ENCODE assay signal across 1 cellular context in genomic region chr3:47394140-47394855, GRCh38.
A peak's percentile ranks its signal among the peaks of the same experiment; 100 is the strongest.
TF ChIP-seq lines count a peak whose summit lies in the region.

No MANE protein-coding gene starts in this region.

TF ChIP-seq in HepG2, 621 proteins besides CTCF, POLR2A, EP300 and RAD21 (continued from another document and continues in another):
- TF ChIP-seq NFAT5 (CRISPR knock-in tag; IDR thresholded peaks at IDR 0.05) (no peak), MYPOP (CRISPR knock-in tag; IDR thresholded peaks at IDR 0.05) (no peak), DNMT3B (CRISPR knock-in tag; conservative IDR thresholded peaks at IDR 0.05) (no peak), LRRFIP1 (CRISPR knock-in tag; conservative IDR thresholded peaks at IDR 0.05) (no peak), KDM3A (CRISPR knock-in tag; IDR thresholded peaks at IDR 0.05; ENCODE audit: low read depth) (no peak), ZNF660 (CRISPR knock-in tag; IDR thresholded peaks at IDR 0.05; ENCODE audit: borderline replicate concordance, low read depth) (no peak), ZNF703 (CRISPR knock-in tag; IDR thresholded peaks at IDR 0.05; ENCODE audit: borderline replicate concordance) (no peak), ZNF446 (CRISPR knock-in tag; IDR thresholded peaks at IDR 0.05) (no peak), GMEB2 (CRISPR knock-in tag; IDR thresholded peaks at IDR 0.05; ENCODE audit: low read depth) (no peak), TAF1 (CRISPR knock-in tag; IDR thresholded peaks at IDR 0.05) (no peak), FLYWCH1 (CRISPR knock-in tag; IDR thresholded peaks at IDR 0.05) (no peak), FOSL2 (CRISPR knock-in tag; IDR thresholded peaks at IDR 0.05) (peak; percentile 53), PAF1 (CRISPR knock-in tag; IDR thresholded peaks at IDR 0.05) (no peak), THAP11 (CRISPR knock-in tag; IDR thresholded peaks at IDR 0.05) (0 out of 2 replicates have a peak, but pooled peaks have one; percentile 28), CSRNP2 (CRISPR knock-in tag; conservative IDR thresholded peaks at IDR 0.05; ENCODE audit: low read depth) (no peak), ZBTB46 (CRISPR knock-in tag; IDR thresholded peaks at IDR 0.05; ENCODE audit: borderline replicate concordance) (no peak), NFE2L1 (CRISPR knock-in tag; IDR thresholded peaks at IDR 0.05; ENCODE audit: borderline replicate concordance) (no peak), TRAFD1 (CRISPR knock-in tag; IDR thresholded peaks at IDR 0.05; ENCODE audit: borderline replicate concordance) (no peak), SMAD9 (CRISPR knock-in tag; IDR thresholded peaks at IDR 0.05) (no peak), GLI4 (CRISPR knock-in tag; IDR thresholded peaks at IDR 0.05; ENCODE audit: borderline replicate concordance) (no peak), AKAP8 (CRISPR knock-in tag; IDR thresholded peaks at IDR 0.05) (no peak), ZNF142 (CRISPR knock-in tag; IDR thresholded peaks at IDR 0.05) (no peak), ZNF737 (CRISPR knock-in tag; IDR thresholded peaks at IDR 0.05; ENCODE audit: borderline replicate concordance) (no peak), ASH2L (IDR thresholded peaks at IDR 0.05; ENCODE audit: insufficient read length, low read depth, low read length) (no peak), TBX2 (CRISPR knock-in tag; IDR thresholded peaks at IDR 0.05; ENCODE audit: borderline replicate concordance) (peak; percentile 54; the same call in 1 of the 2 replicates), ZNF672 (CRISPR knock-in tag; IDR thresholded peaks at IDR 0.05) (no peak), ZNF3 (CRISPR knock-in tag; IDR thresholded peaks at IDR 0.05) (no peak), MLX (CRISPR knock-in tag; IDR thresholded peaks at IDR 0.05) (0 out of 2 replicates have a peak, but pooled peaks have one; percentile 19), ZNF740 (CRISPR knock-in tag; IDR thresholded peaks at IDR 0.05) (no peak), ZNF550 (CRISPR knock-in tag; IDR thresholded peaks at IDR 0.05; ENCODE audit: borderline replicate concordance) (no peak)
